ENCODE assay signal across 19 cellular contexts in genomic region chr22:22099194-22099486, GRCh38.
A peak's percentile ranks its signal among the peaks of the same experiment; 100 is the strongest.
DNase-seq lines count a peak whose midpoint lies in the region; ATAC-seq, FAIRE-seq and TF ChIP-seq lines count a peak whose summit lies in the region.
"Had no signal": no experiment of that assay in that cellular context is flagged by ENCODE, and none has a peak within 500 bp of the region (broad histone marks: within the 10 kb centered on the region; RNA-seq: fewer than 3 reads in every experiment).

No MANE protein-coding gene starts in this region.

- POLR2A ChIA-PET in HepG2 (lab: Yijun Ruan, JAX), result no interaction called here

- no peak for FAIRE-seq in HepG2 (lab: Jason Lieb, UNC)
- FAIRE-seq: H1 had no signal

- BruUV-seq in HepG2 (replicated peaks; lab: Mats Ljungman, UMichigan) (no TSS peak), mammary epithelial cell (replicated peaks; lab: Mats Ljungman, UMichigan) (no TSS peak)

- H3K36me3 ChIP-seq in Karpas-422 (ENCODE audit: insufficient read depth, low read length), result no peaks in the 10 kb centered on the region; the same call in 1 of the 2 replicates
- no peaks in the 10 kb centered on the region for H3K36me3 ChIP-seq in HepG2 (replicated peaks in 1 of 2; ENCODE audit: control insufficient read depth in 1 of 2, insufficient read depth in 2 of 2, low read length in 2 of 2)
- no peaks in the 10 kb centered on the region for H3K36me3 ChIP-seq in mammary epithelial cell (ENCODE audit: insufficient read depth, low read length)
- H3K36me3 ChIP-seq: WERI-Rb-1 had no signal

- ATAC-seq in GM21576 (IDR thresholded peaks at IDR 0.05; ENCODE audit: unreplicated experiment), result peak; percentile 68
- ATAC-seq in esophagus mucosa, result peak; percentile 37
- ATAC-seq in HepG2, result no peak
- ATAC-seq: natural killer cell; right cardiac atrium; stimulated activated naive CD8-positive, alpha-beta T cell treated with anti-CD3 and anti-CD28 coated beads, Interleukin-15, Interleukin-2, amounts not matched to agents 100 U/mL and 50 U/mL, for 24 hours had no signal

- CTCF ChIA-PET in HepG2 (lab: Yijun Ruan, JAX; ENCODE audit: low intra/inter-chr PET ratio, low total read pairs), result no interaction called here
- CTCF ChIA-PET in mammary epithelial cell (lab: Charles Lee; ENCODE audit: low non-redundant PET), result no interaction called here

- no peaks in the 10 kb centered on the region for H3K79me2 ChIP-seq in Karpas-422 (ENCODE audit: low read length)
- H3K79me2 ChIP-seq in HepG2 (ENCODE audit: insufficient read depth, low read length), result no peaks in the 10 kb centered on the region
- no peaks in the 10 kb centered on the region for H3K79me2 ChIP-seq in mammary epithelial cell (ENCODE audit: insufficient read depth, low read length)
- H3K79me2 ChIP-seq: hepatocyte had no signal

- dilution Hi-C loops in mammary epithelial cell (cut with HindIII; ENCODE audit: low sequenced_read_pairs), result loop anchor here (5.0 kb wide), 1 partner anchor 63 kb away; no protein-coding TSS in a partner anchor

- H3K4me2 ChIP-seq in Karpas-422 (ENCODE audit: low read depth, low read length, poor library complexity, severe bottlenecking), result peak overlapping the region; percentile 62
- H3K4me2 ChIP-seq in HepG2 (ENCODE audit: low read depth, low read length), result no peak overlapping the region
- H3K4me2 ChIP-seq in mammary epithelial cell (ENCODE audit: insufficient read depth, low read depth, low read length), result no peak overlapping the region
- H3K4me2 ChIP-seq: hepatocyte had no signal

- TF ChIP-seq EP300 in HepG2 (IDR thresholded peaks at IDR 0.05; ENCODE audit: low read depth in 2 of 2, low read length in 2 of 2) (no peak), HepG2 (CRISPR knock-in tag; IDR thresholded peaks at IDR 0.05; ENCODE audit: borderline replicate concordance) (no peak)

- H3K9me2 ChIP-seq in Karpas-422 (replicated peaks; ENCODE audit: insufficient read depth, low read length), result no peaks in the 10 kb centered on the region

- H3K9me3 ChIP-seq in Karpas-422 (ENCODE audit: low read length) (no peaks in the 10 kb centered on the region), HepG2 (ENCODE audit: low read length) (no peaks in the 10 kb centered on the region), mammary epithelial cell (replicated peaks; ENCODE audit: insufficient read depth, low read length) (peaks cover 4% of the 10 kb centered on the region)

- DNase-seq in GM13976 (ENCODE audit: low spot score) (peak; percentile 60), Karpas-422 (peak; percentile 83), HepG2 (ENCODE audit: low spot score) (no peak), activated T-cell treated with anti-CD3 and anti-CD28 coated beads for 4 hours (no peak), mammary epithelial cell (no peak)
- no peak for DNase-seq in activated naive CD4-positive, alpha-beta T cell treated with anti-CD3 and anti-CD28 coated beads, Interleukin-2, amount 50 U/mL, for 16 hours
- DNase-seq: natural killer cell; NCI-H187; NCI-H526; right cardiac atrium; stimulated activated CD4-positive, alpha-beta T cell treated with anti-CD3 and anti-CD28 coated beads, Interleukin-4, amount 100 ng/mL, for 24 hours; stimulated activated naive CD8-positive, alpha-beta T cell treated with anti-CD3 and anti-CD28 coated beads, Interleukin-15, Interleukin-2, amounts not matched to agents 100 U/mL and 50 U/mL, for 24 hours; WERI-Rb-1 had no signal

- TF ChIP-seq RAD21 in HepG2 (CRISPR knock-in tag; IDR thresholded peaks at IDR 0.05), result no peak

- no peak for TF ChIP-seq POLR2A in HepG2 (IDR thresholded peaks at IDR 0.05; ENCODE audit: insufficient read depth in 1 of 2, low read depth in 2 of 2, low read length in 2 of 2)

- no peaks in the 10 kb centered on the region for H3K27me3 ChIP-seq in Karpas-422 (ENCODE audit: low read length)
- peaks cover 0 to 36% of the 10 kb centered on the region in 2 experiments; a peak in 2 of 5 replicates for H3K27me3 ChIP-seq in HepG2 (ENCODE audit: control insufficient read depth in 1 of 2, insufficient read depth in 2 of 2, low read length in 2 of 2)
- no peaks in the 10 kb centered on the region for H3K27me3 ChIP-seq in mammary epithelial cell (ENCODE audit: insufficient read depth, low read length)

- H3K27ac ChIP-seq in Karpas-422 (ENCODE audit: low read length), result peak overlapping the region; percentile 89
- no peak overlapping the region for H3K27ac ChIP-seq in HepG2 (ENCODE audit: extremely low read length, insufficient read depth, low read length)
- no peak overlapping the region for H3K27ac ChIP-seq in mammary epithelial cell (ENCODE audit: insufficient read depth, low read depth, low read length)
- H3K27ac ChIP-seq: C4-2B, hepatocyte, SK-N-MC, WERI-Rb-1 had no signal

- intact Hi-C loops in HepG2 (cut with micrococcal nuclease; ENCODE audit: unreplicated experiment), result no loop called here
- intact Hi-C loops in mammary epithelial cell (cut with micrococcal nuclease), result no loop called here

- no peaks in the 10 kb centered on the region for H4K20me1 ChIP-seq in Karpas-422 (ENCODE audit: insufficient read depth, low read depth, low read length)
- H4K20me1 ChIP-seq in HepG2 (ENCODE audit: insufficient read depth, low read length), result no peaks in the 10 kb centered on the region
- H4K20me1 ChIP-seq in mammary epithelial cell (ENCODE audit: insufficient read depth, low read length), result no peaks in the 10 kb centered on the region

- in situ Hi-C loops in GM13976 (cut with MboI; ENCODE audit: low sequenced_read_pairs, unreplicated experiment), result no loop called here
- in situ Hi-C loops in HepG2 (cut with HindIII; ENCODE audit: extremely low pct_ligation_motif_present, low pct_unique_long_range_greater_than_20kb), result no loop called here
- in situ Hi-C loops in mammary epithelial cell (cut with MboI; ENCODE audit: low sequenced_read_pairs in 2 of 2), result no loop called here

- H3K9ac ChIP-seq in Karpas-422 (ENCODE audit: low read length) (peak overlapping the region; percentile 61), HepG2 (ENCODE audit: insufficient read depth, low read depth, low read length) (no peak overlapping the region), mammary epithelial cell (ENCODE audit: insufficient read depth, low read length) (no peak overlapping the region)

- TF ChIP-seq CTCF in GM13976 (IDR thresholded peaks at IDR 0.05; ENCODE audit: borderline replicate concordance, control extremely low read depth, extremely low read depth, insufficient read depth, missing control alignments), result no peak
- TF ChIP-seq CTCF in HepG2 (CRISPR knock-in tag; IDR thresholded peaks at IDR 0.05), result no peak
- TF ChIP-seq CTCF in mammary epithelial cell (conservative IDR thresholded peaks at IDR 0.05 in 1 of 2, IDR thresholded peaks at IDR 0.05 in 1 of 2; ENCODE audit: extremely low read depth in 1 of 2, insufficient read depth in 1 of 2, low read depth in 1 of 2, low read length in 2 of 2), result no peak

- H3K4me3 ChIP-seq in Karpas-422 (ENCODE audit: low read length) (peak overlapping the region; percentile 62), HepG2 (replicated peaks in 1 of 3; ENCODE audit: insufficient read depth in 1 of 3, low read depth in 2 of 3, low read length in 3 of 3) (no peak overlapping the region), mammary epithelial cell (replicated peaks in 1 of 3; ENCODE audit: insufficient read depth in 1 of 3, low read depth in 2 of 3, low read length in 3 of 3) (no peak overlapping the region)
- H3K4me3 ChIP-seq: hepatocyte, SK-N-MC had no signal

- 27% methylated on average over 5 of the region's 5 CpGs for WGBS in HepG2 (ENCODE audit: low lambda C conversion rate)
- 74% methylated on average over 5 of the region's 5 CpGs for WGBS in mammary epithelial cell (ENCODE audit: low coverage, missing lambda C conversion rate)

- H3K4me1 ChIP-seq in Karpas-422 (ENCODE audit: low read length) (peaks cover 31% of the 10 kb centered on the region), HepG2 (ENCODE audit: insufficient read depth, low read length) (no peaks in the 10 kb centered on the region), mammary epithelial cell (ENCODE audit: insufficient read depth, low read length) (no peaks in the 10 kb centered on the region)

- H2AFZ ChIP-seq in Karpas-422 (ENCODE audit: low read length) (peak overlapping the region; percentile 55), HepG2 (ENCODE audit: low read length) (no peak overlapping the region), mammary epithelial cell (ENCODE audit: low read depth, low read length) (no peak overlapping the region)
- H2AFZ ChIP-seq: hepatocyte had no signal

TF ChIP-seq in HepG2, 621 proteins besides CTCF, POLR2A, EP300 and RAD21:
- TF ChIP-seq KDM5B (CRISPR knock-in tag; IDR thresholded peaks at IDR 0.05; ENCODE audit: borderline replicate concordance), result no peak
- TF ChIP-seq FUBP1 (CRISPR knock-in tag; IDR thresholded peaks at IDR 0.05; ENCODE audit: borderline replicate concordance), result no peak

Comparison
In these comparisons a context has a peak if more than half of its experiments do, and no peak if none do; other contexts are left out.
1. DNase-seq: peak in GM13976 (single experiment) and Karpas-422 (single experiment); none in HepG2 (single experiment), activated T-cell treated with anti-CD3 and anti-CD28 coated beads for 4 hours (single experiment), mammary epithelial cell (single experiment) and activated naive CD4-positive, alpha-beta T cell treated with anti-CD3 and anti-CD28 coated beads, Interleukin-2, amount 50 U/mL, for 16 hours (single experiment).